ENCODE assay signal across 19 cellular contexts in genomic region chr1:3028531-3029282, GRCh38. TPM values are rescaled to one million over a fixed set of nuclear protein-coding genes. Genes with fewer than 3 reads are reported as not detected.
"Had no signal": no experiment of that assay in that cellular context is flagged by ENCODE, and none has a peak within 500 bp of the region (broad histone marks: within the 10 kb centered on the region; RNA-seq: fewer than 3 reads in every experiment).

No MANE protein-coding gene starts in this region.

- H3K27ac Mint-ChIP-seq: activated CD4-positive, alpha-beta T cell treated with anti-CD3 and anti-CD28 coated beads, Interleukin-2, amount 10 ng/mL, durations not matched to agents 24 days and 14 days; activated naive CD8-positive, alpha-beta T cell; brain; naive B cell; T-cell had no signal

- H3K9me3 ChIP-seq: psoas muscle, suprapubic skin, upper lobe of left lung had no signal

- H3K36me3 ChIP-seq: suprapubic skin, upper lobe of left lung had no signal

- H3K36me3 Mint-ChIP-seq: activated naive CD8-positive, alpha-beta T cell; brain; naive B cell; T-cell had no signal

- H3K4me3 ChIP-seq: lung, psoas muscle, suprapubic skin, upper lobe of left lung had no signal

- H3K27ac ChIP-seq: psoas muscle, suprapubic skin, upper lobe of left lung, VCaP had no signal

- H3K4me1 Mint-ChIP-seq: activated CD4-positive, alpha-beta T cell treated with anti-CD3 and anti-CD28 coated beads, Interleukin-2, amount 10 ng/mL, durations not matched to agents 24 days and 14 days; naive B cell had no signal

- DNase-seq: activated CD4-positive, alpha-beta T cell treated with anti-CD3 and anti-CD28 coated beads, Interleukin-2, amount 10 ng/mL, durations not matched to agents 24 days and 14 days; activated CD8-positive, alpha-beta memory T cell treated with anti-CD3 and anti-CD28 coated beads for 24 hours; amygdala; naive B cell; nucleus accumbens; stimulated activated CD4-positive, alpha-beta T cell treated with anti-CD3 and anti-CD28 coated beads, Interleukin-4, amount 100 ng/mL, for 1 hour; stimulated activated CD8-positive, alpha-beta memory T cell treated with anti-CD3 and anti-CD28 coated beads, Interleukin-4, amount 100 ng/mL, for 48 hours; stimulated activated naive CD8-positive, alpha-beta T cell treated with anti-CD3 and anti-CD28 coated beads, Interleukin-15, Interleukin-2, amounts not matched to agents 100 U/mL and 50 U/mL, for 24 hours; T1000 had no signal

- H3K27me3 Mint-ChIP-seq: activated CD4-positive, alpha-beta T cell treated with anti-CD3 and anti-CD28 coated beads, Interleukin-2, amount 10 ng/mL, durations not matched to agents 24 days and 14 days; activated naive CD8-positive, alpha-beta T cell; brain had no signal

- H3K4me3 Mint-ChIP-seq: activated CD4-positive, alpha-beta T cell treated with anti-CD3 and anti-CD28 coated beads, Interleukin-2, amount 10 ng/mL, durations not matched to agents 24 days and 14 days; activated naive CD8-positive, alpha-beta T cell; brain; naive B cell; T-cell had no signal

- H3K4me1 ChIP-seq: psoas muscle, suprapubic skin, upper lobe of left lung had no signal

- H3K9me3 Mint-ChIP-seq: activated CD4-positive, alpha-beta T cell treated with anti-CD3 and anti-CD28 coated beads, Interleukin-2, amount 10 ng/mL, durations not matched to agents 24 days and 14 days; naive B cell; T-cell had no signal

RNA-seq across cellular contexts. Expression of gene ACTRT2, which starts 7.4 kb away (rescaled TPM):
- total RNA-seq: activated CD4-positive, alpha-beta T cell treated with anti-CD3 and anti-CD28 coated beads, Interleukin-2, amount 10 ng/mL, durations not matched to agents 24 days and 14 days; dermis microvascular lymphatic vessel endothelial cell; esophagus mucosa; lung; psoas muscle; suprapubic skin; T-cell; upper lobe of left lung had no signal
- polyA plus RNA-seq: lung, psoas muscle had no signal

RNA-seq across cellular contexts. Expression of gene PRDM16, which starts 40.3 kb away (rescaled TPM):
- total RNA-seq: activated CD4-positive, alpha-beta T cell treated with anti-CD3 and anti-CD28 coated beads, Interleukin-2, amount 10 ng/mL, durations not matched to agents 24 days and 14 days; dermis microvascular lymphatic vessel endothelial cell had no signal
